Comparison of ENCODE assay signal across 21 cellular contexts in genomic region chr1:31901838-31902508, GRCh38. TPM values are rescaled to one million over a fixed set of nuclear protein-coding genes. Genes with fewer than 3 reads are reported as not detected.
DNase-seq lines count a peak whose midpoint lies in the region; ATAC-seq, FAIRE-seq and TF ChIP-seq lines count a peak whose summit lies in the region.
"Had no signal": no experiment of that assay in that cellular context is flagged by ENCODE, and none has a peak within 500 bp of the region (broad histone marks: within the 10 kb centered on the region; RNA-seq: fewer than 3 reads in every experiment).

No MANE protein-coding gene starts in this region.

- peak; percentile 14 for ATAC-seq in activated CD8-positive, alpha-beta memory T cell treated with anti-CD3 and anti-CD28 coated beads, Interleukin-2, amount 10 ng/mL, durations not matched to agents 7 days and 5 days
- ATAC-seq in activated CD8-positive, alpha-beta T cell treated with anti-CD3 and anti-CD28 coated beads, Interleukin-2, amount 10 ng/mL, durations not matched to agents 7 days and 5 days = no peak
- ATAC-seq in stimulated activated memory B cell treated with anti-CD40 and anti-IgM and Interleukin-4, amounts not matched to agents 10 μg/mL and 1 μg/mL and 100 μg/mL, for 72 hours = peak; percentile 71
- ATAC-seq: left cardiac atrium, Panc1 had no signal

- no peaks in the 10 kb centered on the region for H3K27me3 ChIP-seq in small intestine (ENCODE audit: control insufficient read depth in 2 of 2, insufficient read depth in 2 of 2, low read length in 2 of 2)
- H3K27me3 ChIP-seq: cardiac muscle cell, right atrium auricular region, stomach, upper lobe of left lung had no signal

- DNase-seq in activated CD8-positive, alpha-beta memory T cell treated with anti-CD3 and anti-CD28 coated beads, Interleukin-2, amount 10 ng/mL, durations not matched to agents 7 days and 5 days = no peak
- DNase-seq in activated CD8-positive, alpha-beta memory T cell treated with anti-CD3 and anti-CD28 coated beads, Interleukin-2, amount 50 U/mL, for 48 hours = no peak
- DNase-seq in activated CD8-positive, alpha-beta T cell treated with anti-CD3 and anti-CD28 coated beads, Interleukin-2, amount 10 ng/mL, durations not matched to agents 7 days and 5 days = no peak
- DNase-seq in DMS79 treated with DMSO at 0.1 percent for 48 hours (lab: John Stamatoyannopoulos, UW) (no peak), amygdala (lab: John Stamatoyannopoulos, UW) (no peak), small intestine (no peak)
- DNase-seq: activated T-cell treated with anti-CD3 and anti-CD28 coated beads, Interleukin-2, amount 50 U/mL, for 48 hours; EL; left cardiac atrium; NCI-H2107; NCI-H526 treated with DMSO at 0.1 percent for 48 hours; stimulated activated CD4-positive, alpha-beta T cell treated with anti-CD3 and anti-CD28 coated beads, Interleukin-15, amount 100 ng/mL, for 24 hours; stomach; upper lobe of left lung had no signal

- peaks cover 0 to 20% of the 10 kb centered on the region in 2 experiments; a peak in 2 of 3 replicates for H3K36me3 ChIP-seq in HEK293 (ENCODE audit: control insufficient read depth in 2 of 2, insufficient read depth in 1 of 2, low read length in 2 of 2)
- H3K36me3 ChIP-seq in small intestine (ENCODE audit: control insufficient read depth in 2 of 2, insufficient read depth in 2 of 2, low read length in 2 of 2) = peaks cover 6 to 9% of the 10 kb centered on the region in 2 donors

- H3K4me1 ChIP-seq in HEK293 (ENCODE audit: control insufficient read depth, insufficient read depth, low read length) (peaks cover 9% of the 10 kb centered on the region), small intestine (ENCODE audit: control insufficient read depth in 2 of 2, insufficient read depth in 1 of 2, low read depth in 1 of 2, low read length in 1 of 2) (no peaks in the 10 kb centered on the region)
- H3K4me1 ChIP-seq: right atrium auricular region had no signal

- POLR2A ChIA-PET in HEK293 (lab: Yijun Ruan, JAX) = interaction anchor here (1.1 kb wide), 1 partner anchor 12 kb away, joined by 3 read pairs; no protein-coding TSS in a partner anchor
- POLR2A ChIA-PET in activated CD8-positive, alpha-beta T cell treated with anti-CD3 and anti-CD28 coated beads, Interleukin-2, amount 10 ng/mL, durations not matched to agents 7 days and 5 days (lab: Charles Lee) = interaction anchor here (0.9 to 1.6 kb wide), 2 partner anchors 9 to 12 kb away, joined by 4 read pairs; no protein-coding TSS in a partner anchor

- H3K36me3 Mint-ChIP-seq in activated CD8-positive, alpha-beta memory T cell treated with anti-CD3 and anti-CD28 coated beads, Interleukin-2, amount 10 ng/mL, durations not matched to agents 7 days and 5 days = peaks cover 28% of the 10 kb centered on the region
- H3K36me3 Mint-ChIP-seq in activated CD8-positive, alpha-beta T cell treated with anti-CD3 and anti-CD28 coated beads, Interleukin-2, amount 10 ng/mL, durations not matched to agents 7 days and 5 days (ENCODE audit: low read depth) = peaks cover 39% of the 10 kb centered on the region
- H3K36me3 Mint-ChIP-seq in stimulated activated memory B cell treated with anti-CD40 and anti-IgM and Interleukin-4, amounts not matched to agents 10 μg/mL and 1 μg/mL and 100 μg/mL, for 72 hours = peaks cover 25% of the 10 kb centered on the region

- no peaks in the 10 kb centered on the region for H3K27me3 Mint-ChIP-seq in activated CD8-positive, alpha-beta memory T cell treated with anti-CD3 and anti-CD28 coated beads, Interleukin-2, amount 10 ng/mL, durations not matched to agents 7 days and 5 days
- no peaks in the 10 kb centered on the region for H3K27me3 Mint-ChIP-seq in activated CD8-positive, alpha-beta T cell treated with anti-CD3 and anti-CD28 coated beads, Interleukin-2, amount 10 ng/mL, durations not matched to agents 7 days and 5 days (ENCODE audit: low read depth)
- H3K27me3 Mint-ChIP-seq in stimulated activated memory B cell treated with anti-CD40 and anti-IgM and Interleukin-4, amounts not matched to agents 10 μg/mL and 1 μg/mL and 100 μg/mL, for 72 hours = no peaks in the 10 kb centered on the region

- no peaks in the 10 kb centered on the region for H3K9me3 Mint-ChIP-seq in activated CD8-positive, alpha-beta memory T cell treated with anti-CD3 and anti-CD28 coated beads, Interleukin-2, amount 10 ng/mL, durations not matched to agents 7 days and 5 days (ENCODE audit: low read depth)
- H3K9me3 Mint-ChIP-seq in activated CD8-positive, alpha-beta T cell treated with anti-CD3 and anti-CD28 coated beads, Interleukin-2, amount 10 ng/mL, durations not matched to agents 7 days and 5 days (ENCODE audit: insufficient read depth) = no peaks in the 10 kb centered on the region
- peaks cover 3% of the 10 kb centered on the region for H3K9me3 Mint-ChIP-seq in stimulated activated memory B cell treated with anti-CD40 and anti-IgM and Interleukin-4, amounts not matched to agents 10 μg/mL and 1 μg/mL and 100 μg/mL, for 72 hours

- 91 to 92% (median 92%) methylated on average over 6 of the region's 6 CpGs for WGBS in small intestine, 3 donors

- TF ChIP-seq CTCF in HEK293 (tag by site-specific recombination; IDR thresholded peaks at IDR 0.05) = no peak

- no peak for FAIRE-seq in small intestine (lab: Jason Lieb, UNC)
- FAIRE-seq: frontal cortex had no signal

- H3K27ac Mint-ChIP-seq in activated CD8-positive, alpha-beta memory T cell treated with anti-CD3 and anti-CD28 coated beads, Interleukin-2, amount 10 ng/mL, durations not matched to agents 7 days and 5 days = peak overlapping the region; percentile 39
- peak overlapping the region; percentile 48 for H3K27ac Mint-ChIP-seq in activated CD8-positive, alpha-beta T cell treated with anti-CD3 and anti-CD28 coated beads, Interleukin-2, amount 10 ng/mL, durations not matched to agents 7 days and 5 days
- H3K27ac Mint-ChIP-seq in stimulated activated memory B cell treated with anti-CD40 and anti-IgM and Interleukin-4, amounts not matched to agents 10 μg/mL and 1 μg/mL and 100 μg/mL, for 72 hours = peak overlapping the region; percentile 74

- H3K9me3 ChIP-seq in HEK293 (ENCODE audit: control insufficient read depth, insufficient read depth, low read depth, low read length) (no peaks in the 10 kb centered on the region), small intestine (ENCODE audit: control insufficient read depth, low read depth) (no peaks in the 10 kb centered on the region)
- H3K9me3 ChIP-seq: right atrium auricular region, stomach, upper lobe of left lung had no signal

- H3K4me3 Mint-ChIP-seq in activated CD8-positive, alpha-beta memory T cell treated with anti-CD3 and anti-CD28 coated beads, Interleukin-2, amount 10 ng/mL, durations not matched to agents 7 days and 5 days = no peak overlapping the region
- no peak overlapping the region for H3K4me3 Mint-ChIP-seq in activated CD8-positive, alpha-beta T cell treated with anti-CD3 and anti-CD28 coated beads, Interleukin-2, amount 10 ng/mL, durations not matched to agents 7 days and 5 days
- peak overlapping the region; percentile 34 for H3K4me3 Mint-ChIP-seq in stimulated activated memory B cell treated with anti-CD40 and anti-IgM and Interleukin-4, amounts not matched to agents 10 μg/mL and 1 μg/mL and 100 μg/mL, for 72 hours

- no peak overlapping the region for H3K27ac ChIP-seq in HEK293 (ENCODE audit: extremely low read depth, low read depth, low read length)
- H3K27ac ChIP-seq in small intestine (ENCODE audit: low read depth in 1 of 2, low read length in 1 of 2) = peak overlapping the region in 1 of 2 donors; percentile 4
- H3K27ac ChIP-seq: cardiac muscle cell, epithelial cell of prostate, right atrium auricular region, stomach, upper lobe of left lung had no signal

- H3K4me1 Mint-ChIP-seq in activated CD8-positive, alpha-beta memory T cell treated with anti-CD3 and anti-CD28 coated beads, Interleukin-2, amount 10 ng/mL, durations not matched to agents 7 days and 5 days = peaks cover 20% of the 10 kb centered on the region
- H3K4me1 Mint-ChIP-seq in activated CD8-positive, alpha-beta T cell treated with anti-CD3 and anti-CD28 coated beads, Interleukin-2, amount 10 ng/mL, durations not matched to agents 7 days and 5 days (ENCODE audit: low read depth) = peaks cover 19% of the 10 kb centered on the region
- peaks cover 36% of the 10 kb centered on the region for H3K4me1 Mint-ChIP-seq in stimulated activated memory B cell treated with anti-CD40 and anti-IgM and Interleukin-4, amounts not matched to agents 10 μg/mL and 1 μg/mL and 100 μg/mL, for 72 hours

- CTCF ChIA-PET in activated CD8-positive, alpha-beta memory T cell treated with anti-CD3 and anti-CD28 coated beads, Interleukin-2, amount 10 ng/mL, durations not matched to agents 7 days and 5 days (lab: Charles Lee) = interaction anchor here (0.8 to 2.2 kb wide), 4 partner anchors 9 to 62 kb away, joined by 3 to 7 read pairs (median 5); no protein-coding TSS in a partner anchor
- CTCF ChIA-PET in HEK293 (lab: Yijun Ruan, JAX) = interaction anchor here (0.6 kb wide), 1 partner anchor 311 kb away, joined by 4 read pairs; no protein-coding TSS in a partner anchor
- CTCF ChIA-PET in activated CD8-positive, alpha-beta T cell treated with anti-CD3 and anti-CD28 coated beads, Interleukin-2, amount 10 ng/mL, durations not matched to agents 7 days and 5 days (lab: Charles Lee) = interaction anchor here (0.9 to 1.5 kb wide), 6 partner anchors 10 to 101 kb away, joined by 3 to 4 read pairs (median 4); no protein-coding TSS in a partner anchor

- H3K4me3 ChIP-seq in HEK293 (ENCODE audit: low read depth, low read length) (no peak overlapping the region), small intestine (ENCODE audit: low read depth in 1 of 2, low read length in 2 of 2) (no peak overlapping the region)
- H3K4me3 ChIP-seq: cardiac muscle cell, right atrium auricular region, stomach, upper lobe of left lung had no signal

TF ChIP-seq in HEK293, 187 proteins besides CTCF, POLR2A, EP300 and RAD21 (continues in another document):
- TF ChIP-seq ZNF488 (tag by site-specific recombination; IDR thresholded peaks at IDR 0.05) (no peak), KLF10 (tag by site-specific recombination; IDR thresholded peaks at IDR 0.05) (no peak), ZNF239 (tag by site-specific recombination; IDR thresholded peaks at IDR 0.05) (no peak), ZNF600 (tag by site-specific recombination; IDR thresholded peaks at IDR 0.05) (no peak), GLIS1 (tag by site-specific recombination; IDR thresholded peaks at IDR 0.05) (no peak), ZNF24 (tag by site-specific recombination; IDR thresholded peaks at IDR 0.05) (no peak)

RNA-seq across cellular contexts. Expression of gene PTP4A2, which starts 36.2 kb away (rescaled TPM):
- total RNA-seq in activated CD8-positive, alpha-beta memory T cell treated with anti-CD3 and anti-CD28 coated beads, Interleukin-2, amount 10 ng/mL, durations not matched to agents 7 days and 5 days = 100 to 1,000 TPM; 401 to 507 TPM
- 100 to 1,000 TPM; 409 to 419 TPM for total RNA-seq in activated CD8-positive, alpha-beta T cell treated with anti-CD3 and anti-CD28 coated beads, Interleukin-2, amount 10 ng/mL, durations not matched to agents 7 days and 5 days
- 100 to 1,000 TPM; 115 to 129 (median 120) TPM for polyA plus RNA-seq in small intestine
